ENCODE assay signal across 7 cellular contexts in genomic region chr11:62337682-62338181, GRCh38. TPM values are rescaled to one million over a fixed set of nuclear protein-coding genes. Genes with fewer than 3 reads are reported as not detected.
DNase-seq lines count a peak whose midpoint lies in the region; ATAC-seq and TF ChIP-seq lines count a peak whose summit lies in the region.

No MANE protein-coding gene starts in this region.

- TF ChIP-seq CTCF in glutamatergic neuron (IDR thresholded peaks at IDR 0.05; ENCODE audit: partially characterized antibody, unreplicated experiment) (no peak), osteocyte (IDR thresholded peaks at IDR 0.05) (no peak)

- no peaks in the 10 kb centered on the region for H3K36me3 Mint-ChIP-seq in activated T-cell treated with anti-CD3 and anti-CD28 coated beads, Interleukin-2, amount 50 U/mL, for 4 hours (ENCODE audit: insufficient read depth)
- H3K36me3 Mint-ChIP-seq in glutamatergic neuron (ENCODE audit: unreplicated experiment) (peaks cover 9% of the 10 kb centered on the region), osteocyte (ENCODE audit: unreplicated experiment) (no peaks in the 10 kb centered on the region)

- peaks cover 24% of the 10 kb centered on the region for H3K27me3 Mint-ChIP-seq in activated T-cell treated with anti-CD3 and anti-CD28 coated beads, Interleukin-2, amount 50 U/mL, for 4 hours (ENCODE audit: low read depth)
- H3K27me3 Mint-ChIP-seq in glutamatergic neuron (ENCODE audit: unreplicated experiment), result peaks cover 6% of the 10 kb centered on the region
- peaks cover 32% of the 10 kb centered on the region for H3K27me3 Mint-ChIP-seq in osteocyte (ENCODE audit: unreplicated experiment)

- peak overlapping the region; percentile 63 for H3K4me3 ChIP-seq in Jurkat, Clone E6-1 (ENCODE audit: low read length)

- peak; percentile 14 for DNase-seq in GM03348 (ENCODE audit: low spot score)
- DNase-seq in Jurkat, Clone E6-1 (ENCODE audit: low read depth, low spot score), result no peak
- DNase-seq in activated T-cell treated with anti-CD3 and anti-CD28 coated beads, Interleukin-2, amount 50 U/mL, for 4 hours, result peak; percentile 5
- peak; percentile 58 for DNase-seq in glutamatergic neuron
- DNase-seq in osteocyte (ENCODE audit: extremely low spot score, unreplicated experiment), result no peak
- DNase-seq in RKO (ENCODE audit: low spot score), result no peak
- DNase-seq in NCI-H1048 (lab: John Stamatoyannopoulos, UW), result no peak

- peak overlapping the region; percentile 82 for H3K4me3 Mint-ChIP-seq in activated T-cell treated with anti-CD3 and anti-CD28 coated beads, Interleukin-2, amount 50 U/mL, for 4 hours
- H3K4me3 Mint-ChIP-seq in glutamatergic neuron (ENCODE audit: unreplicated experiment) (peak overlapping the region; percentile 96), osteocyte (ENCODE audit: unreplicated experiment) (peak overlapping the region; percentile 82)

- no peaks in the 10 kb centered on the region for H3K9me3 Mint-ChIP-seq in activated T-cell treated with anti-CD3 and anti-CD28 coated beads, Interleukin-2, amount 50 U/mL, for 4 hours
- H3K9me3 Mint-ChIP-seq in glutamatergic neuron (ENCODE audit: unreplicated experiment), result peaks cover 10% of the 10 kb centered on the region
- no peaks in the 10 kb centered on the region for H3K9me3 Mint-ChIP-seq in osteocyte (ENCODE audit: unreplicated experiment)

- peaks cover 11% of the 10 kb centered on the region for H3K4me1 Mint-ChIP-seq in activated T-cell treated with anti-CD3 and anti-CD28 coated beads, Interleukin-2, amount 50 U/mL, for 4 hours (ENCODE audit: low read depth)
- H3K4me1 Mint-ChIP-seq in glutamatergic neuron (ENCODE audit: low read depth, unreplicated experiment) (peaks cover 7% of the 10 kb centered on the region), osteocyte (ENCODE audit: unreplicated experiment) (peaks cover 6% of the 10 kb centered on the region)

- peak; percentile 33 to 45 for ATAC-seq in activated T-cell treated with anti-CD3 and anti-CD28 coated beads, Interleukin-2, amount 50 U/mL, for 4 hours

- H3K27ac Mint-ChIP-seq in glutamatergic neuron (ENCODE audit: unreplicated experiment) (peak overlapping the region; percentile 75), osteocyte (ENCODE audit: unreplicated experiment) (no peak overlapping the region)

RNA-seq across cellular contexts. Expression of gene ASRGL1, which starts 0.5 kb away (rescaled TPM):
- 57.0 TPM for polyA plus RNA-seq in Jurkat, Clone E6-1 (2012; ENCODE audit: insufficient read depth, insufficient read length)
- 1 to 10 TPM; 3.1 to 4.5 (median 4.2) TPM for total RNA-seq in activated T-cell treated with anti-CD3 and anti-CD28 coated beads, Interleukin-2, amount 50 U/mL, for 4 hours
- 55.7 TPM for total RNA-seq in glutamatergic neuron (ENCODE audit: unreplicated experiment)
- total RNA-seq in osteocyte, result 2.4 and 2.9 TPM in 2 replicates

RNA-seq across cellular contexts. Expression of gene SCGB1D4, which starts 38.9 kb away (rescaled TPM):
- polyA plus RNA-seq in Jurkat, Clone E6-1 (2012; ENCODE audit: insufficient read depth, insufficient read length), result not detected
- total RNA-seq in activated T-cell treated with anti-CD3 and anti-CD28 coated beads, Interleukin-2, amount 50 U/mL, for 4 hours, result not detected
- total RNA-seq in glutamatergic neuron (ENCODE audit: unreplicated experiment) (not detected), osteocyte (not detected in 2 replicates)

Comparison
In these comparisons a context has a peak if more than half of its experiments do, and no peak if none do; other contexts are left out.
1. DNase-seq: peak in GM03348 (single experiment), activated T-cell treated with anti-CD3 and anti-CD28 coated beads, Interleukin-2, amount 50 U/mL, for 4 hours (single experiment) and glutamatergic neuron (single experiment); none in Jurkat, Clone E6-1 (single experiment), osteocyte (single experiment), RKO (single experiment) and NCI-H1048 (single experiment).
2. RNA of gene ASRGL1, which starts 0.5 kb away (total RNA-seq): 55.7 TPM in glutamatergic neuron (single experiment); 3.1 to 4.5 TPM in activated T-cell treated with anti-CD3 and anti-CD28 coated beads, Interleukin-2, amount 50 U/mL, for 4 hours and 2.4 to 2.9 TPM in osteocyte; every median in the first group is over 10 times any median in the second.
3. Peak in every context shown above with its lines, with median percentiles within 50 percentile points of each other: H3K4me3 Mint-ChIP-seq.